Comparison of ENCODE assay signal across 8 cellular contexts in the genomic region with DNA sequence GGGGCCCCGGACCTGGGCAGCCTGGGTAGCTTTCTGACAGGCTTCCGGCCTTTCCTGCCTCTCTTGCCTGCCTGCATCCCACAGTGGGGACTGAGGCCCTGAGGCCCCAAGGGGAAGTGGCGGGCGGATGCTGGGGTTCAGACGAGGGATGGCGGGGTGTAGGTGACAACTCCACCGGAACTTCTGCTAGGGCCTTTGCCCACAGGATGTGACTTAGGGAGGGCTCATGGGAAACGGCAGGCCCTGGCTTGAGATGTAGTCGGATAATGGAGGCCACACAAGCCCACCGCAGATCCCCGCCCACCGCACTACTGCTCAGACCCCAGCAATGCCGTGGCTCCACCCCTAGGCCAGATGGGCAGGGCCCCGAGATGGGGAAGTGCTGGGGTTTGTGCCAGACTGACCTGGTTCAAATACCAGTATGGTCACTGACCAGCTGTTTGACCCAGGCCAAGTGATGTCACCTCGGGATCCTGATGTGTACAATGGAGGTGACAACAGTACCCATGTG. TPM values are rescaled to one million over a fixed set of nuclear protein-coding genes. Genes with fewer than 3 reads are reported as not detected.
DNase-seq lines count a peak whose midpoint lies in the region; ATAC-seq and TF ChIP-seq lines count a peak whose summit lies in the region.

No MANE protein-coding gene starts in this region.

- H3K4me1 ChIP-seq in CD4-positive, alpha-beta memory T cell (ENCODE audit: insufficient read depth, low read length), result peaks cover 78% of the 10 kb centered on the region
- H3K4me1 ChIP-seq in aorta (ENCODE audit: control insufficient read depth in 1 of 2, insufficient read depth in 2 of 2, low read length in 2 of 2) (no peaks in the 10 kb centered on the region), Caco-2 (no peaks in the 10 kb centered on the region), foreskin keratinocyte (no peaks in the 10 kb centered on the region)

- H3K36me3 Mint-ChIP-seq in CD4-positive, alpha-beta memory T cell, result peaks cover 13 to 24% of the 10 kb centered on the region in 2 donors
- H3K36me3 Mint-ChIP-seq in T-helper 1 cell treated with Interleukin-12 subunit alpha and Interleukin-12 subunit beta and Interleukin-4 antibody, amounts not matched to agents 30 μg/mL and 1 μg/mL, for 36 hours (ENCODE audit: low read depth), result peaks cover 20% of the 10 kb centered on the region
- H3K36me3 Mint-ChIP-seq in activated naive CD8-positive, alpha-beta T cell treated with anti-CD3 and anti-CD28 coated beads for 36 hours, result peaks cover 20% of the 10 kb centered on the region
- H3K36me3 Mint-ChIP-seq in nephron (ENCODE audit: low read depth) (peaks cover 14% of the 10 kb centered on the region), Caco-2 (ENCODE audit: insufficient read depth, unreplicated experiment) (peaks cover 25% of the 10 kb centered on the region)

- H3K27ac Mint-ChIP-seq in CD4-positive, alpha-beta memory T cell, result peak overlapping the region; percentile 93 to 99 (median 97)
- H3K27ac Mint-ChIP-seq in T-helper 1 cell treated with Interleukin-12 subunit alpha and Interleukin-12 subunit beta and Interleukin-4 antibody, amounts not matched to agents 30 μg/mL and 1 μg/mL, for 36 hours, result peak overlapping the region; percentile 97
- H3K27ac Mint-ChIP-seq in activated naive CD8-positive, alpha-beta T cell treated with anti-CD3 and anti-CD28 coated beads for 36 hours, result peak overlapping the region; percentile 95
- H3K27ac Mint-ChIP-seq in nephron (peak overlapping the region in 1 of 3 experiments; percentile 49), Caco-2 (ENCODE audit: unreplicated experiment) (no peak overlapping the region)

- H3K4me3 Mint-ChIP-seq in CD4-positive, alpha-beta memory T cell, result peak overlapping the region; percentile 72 to 91 (median 82)
- peak overlapping the region; percentile 79 for H3K4me3 Mint-ChIP-seq in T-helper 1 cell treated with Interleukin-12 subunit alpha and Interleukin-12 subunit beta and Interleukin-4 antibody, amounts not matched to agents 30 μg/mL and 1 μg/mL, for 36 hours
- H3K4me3 Mint-ChIP-seq in activated naive CD8-positive, alpha-beta T cell treated with anti-CD3 and anti-CD28 coated beads for 36 hours, result peak overlapping the region; percentile 74
- peak overlapping the region in 2 of 3 experiments; percentile 6 to 80 for H3K4me3 Mint-ChIP-seq in nephron
- H3K4me3 Mint-ChIP-seq in Caco-2 (ENCODE audit: unreplicated experiment), result no peak overlapping the region

- H3K4me3 ChIP-seq in CD4-positive, alpha-beta memory T cell (ENCODE audit: low read length in 2 of 2), result peak overlapping the region; percentile 23 to 44
- H3K4me3 ChIP-seq in aorta (ENCODE audit: low read length in 2 of 2) (no peak overlapping the region), Caco-2 (ENCODE audit: low read depth, low read length) (no peak overlapping the region)

- no peak for TF ChIP-seq CTCF in nephron (IDR thresholded peaks at IDR 0.05; ENCODE audit: unreplicated experiment in 3 of 3)
- TF ChIP-seq CTCF in Caco-2 (IDR thresholded peaks at IDR 0.05; ENCODE audit: insufficient read depth in 1 of 2, low read depth in 1 of 2, low read length in 1 of 2, severe bottlenecking in 1 of 2, unreplicated experiment in 1 of 2), result no peak
- TF ChIP-seq CTCF in foreskin keratinocyte (conservative IDR thresholded peaks at IDR 0.05), result no peak

- WGBS in aorta, 2 donors, result 75 to 79% methylated on average over 15 of the region's 15 CpGs

- intact Hi-C loops in CD4-positive, alpha-beta memory T cell (cut with micrococcal nuclease), result loop anchor here (10.0 kb wide), 1 partner anchor 252 kb away; no protein-coding TSS in a partner anchor
- intact Hi-C loops in aorta (cut with DNase I), result no loop called here
- intact Hi-C loops in Caco-2 (cut with micrococcal nuclease; ENCODE audit: unreplicated experiment), result loop anchor here (10.0 kb wide), 1 partner anchor 278 kb away; no protein-coding TSS in a partner anchor

- CTCF ChIA-PET in CD4-positive, alpha-beta memory T cell (lab: Charles Lee; ENCODE audit: partially characterized antibody), result interaction anchor here (1.1 to 6.7 kb wide), 5 partner anchors 10 to 138 kb away, joined by 3 to 128 read pairs (median 9); a partner anchor contains a TSS
- CTCF ChIA-PET in Caco-2 (lab: Charles Lee), result no interaction called here

- POLR2A ChIA-PET in CD4-positive, alpha-beta memory T cell (lab: Charles Lee; ENCODE audit: partially characterized antibody), result interaction anchor here (0.8 to 12.3 kb wide), 12 partner anchors 14 to 284 kb away, joined by 3 to 377 read pairs (median 8); a partner anchor contains a TSS
- POLR2A ChIA-PET in Caco-2 (lab: Charles Lee), result no interaction called here

- peak overlapping the region; percentile 73 for H3K27ac ChIP-seq in CD4-positive, alpha-beta memory T cell (ENCODE audit: low read depth, low read length)
- H3K27ac ChIP-seq in aorta (ENCODE audit: low read depth in 1 of 2, low read length in 2 of 2), result no peak overlapping the region
- no peak overlapping the region for H3K27ac ChIP-seq in foreskin keratinocyte

- BruUV-seq in Caco-2 (replicated peaks; lab: Mats Ljungman, UMichigan), result no TSS peak

- H3K4me1 Mint-ChIP-seq in CD4-positive, alpha-beta memory T cell, result peaks cover 36 to 78% (median 59%) of the 10 kb centered on the region in 4 donors
- peaks cover 55% of the 10 kb centered on the region for H3K4me1 Mint-ChIP-seq in T-helper 1 cell treated with Interleukin-12 subunit alpha and Interleukin-12 subunit beta and Interleukin-4 antibody, amounts not matched to agents 30 μg/mL and 1 μg/mL, for 36 hours (ENCODE audit: low read depth)
- peaks cover 64% of the 10 kb centered on the region for H3K4me1 Mint-ChIP-seq in activated naive CD8-positive, alpha-beta T cell treated with anti-CD3 and anti-CD28 coated beads for 36 hours
- H3K4me1 Mint-ChIP-seq in nephron (peaks cover 13% of the 10 kb centered on the region), Caco-2 (ENCODE audit: low read depth, unreplicated experiment) (no peaks in the 10 kb centered on the region)

- H3K27me3 Mint-ChIP-seq in CD4-positive, alpha-beta memory T cell, result no peaks in the 10 kb centered on the region
- no peaks in the 10 kb centered on the region for H3K27me3 Mint-ChIP-seq in T-helper 1 cell treated with Interleukin-12 subunit alpha and Interleukin-12 subunit beta and Interleukin-4 antibody, amounts not matched to agents 30 μg/mL and 1 μg/mL, for 36 hours (ENCODE audit: low read depth)
- H3K27me3 Mint-ChIP-seq in activated naive CD8-positive, alpha-beta T cell treated with anti-CD3 and anti-CD28 coated beads for 36 hours, result no peaks in the 10 kb centered on the region
- H3K27me3 Mint-ChIP-seq in nephron (ENCODE audit: low read depth) (no peaks in the 10 kb centered on the region), Caco-2 (ENCODE audit: insufficient read depth, unreplicated experiment) (no peaks in the 10 kb centered on the region)

- no peaks in the 10 kb centered on the region for H3K9me3 Mint-ChIP-seq in CD4-positive, alpha-beta memory T cell
- H3K9me3 Mint-ChIP-seq in T-helper 1 cell treated with Interleukin-12 subunit alpha and Interleukin-12 subunit beta and Interleukin-4 antibody, amounts not matched to agents 30 μg/mL and 1 μg/mL, for 36 hours, result no peaks in the 10 kb centered on the region
- H3K9me3 Mint-ChIP-seq in activated naive CD8-positive, alpha-beta T cell treated with anti-CD3 and anti-CD28 coated beads for 36 hours, result no peaks in the 10 kb centered on the region
- H3K9me3 Mint-ChIP-seq in nephron, result no peaks in the 10 kb centered on the region
- H3K9me3 Mint-ChIP-seq in Caco-2 (ENCODE audit: unreplicated experiment), result no peaks in the 10 kb centered on the region

- no peak for ATAC-seq in aorta (ENCODE audit: low FRiP score)
- ATAC-seq in foreskin keratinocyte, result no peak

- no peaks in the 10 kb centered on the region for H3K9me3 ChIP-seq in CD4-positive, alpha-beta memory T cell (ENCODE audit: control insufficient read depth in 1 of 2, low read length in 2 of 2)
- H3K9me3 ChIP-seq in aorta (ENCODE audit: control insufficient read depth, low read length) (no peaks in the 10 kb centered on the region), Caco-2 (no peaks in the 10 kb centered on the region)

- peak; percentile 75 to 86 (median 80) for DNase-seq in CD4-positive, alpha-beta memory T cell
- DNase-seq in activated naive CD8-positive, alpha-beta T cell treated with anti-CD3 and anti-CD28 coated beads for 36 hours, result peak; percentile 82
- DNase-seq in aorta, result peak; percentile 73 to 80
- DNase-seq in NCI-H526 treated with DMSO at 0.1 percent for 48 hours (lab: John Stamatoyannopoulos, UW), result no peak
- DNase-seq in Caco-2, result no peak
- no peak for DNase-seq in foreskin keratinocyte

- peaks cover 12% of the 10 kb centered on the region for H3K36me3 ChIP-seq in CD4-positive, alpha-beta memory T cell (ENCODE audit: insufficient read depth, low read length)
- H3K36me3 ChIP-seq in aorta (ENCODE audit: control insufficient read depth in 1 of 2, insufficient read depth in 2 of 2, low read length in 1 of 2), result peaks cover 4% of the 10 kb centered on the region in 2 donors
- H3K36me3 ChIP-seq in Caco-2 (ENCODE audit: control insufficient read depth, insufficient read depth, low read length), result 0 out of 2 replicates have a peak, but pooled peaks cover 1% of the 10 kb centered on the region

- H3K27me3 ChIP-seq in CD4-positive, alpha-beta memory T cell (ENCODE audit: insufficient read depth, low read length), result no peaks in the 10 kb centered on the region
- H3K27me3 ChIP-seq in aorta (ENCODE audit: control insufficient read depth in 1 of 2, insufficient read depth in 2 of 2, low read length in 1 of 2) (no peaks in the 10 kb centered on the region), Caco-2 (replicated peaks; ENCODE audit: control insufficient read depth, insufficient read depth, low read length) (no peaks in the 10 kb centered on the region), foreskin keratinocyte (no peaks in the 10 kb centered on the region)

RNA-seq across cellular contexts. Expression of a gene that starts 2.7 kb away (rescaled TPM):
- total RNA-seq in CD4-positive, alpha-beta memory T cell, result 100 to 1,000 TPM; 127 to 138 TPM
- 10 to 100 TPM; 35.4 to 63.6 TPM for polyA plus RNA-seq in CD4-positive, alpha-beta memory T cell
- 10 to 100 TPM; 85.2 to 94.2 TPM for total RNA-seq in activated naive CD8-positive, alpha-beta T cell treated with anti-CD3 and anti-CD28 coated beads for 36 hours
- total RNA-seq in aorta, result 100 to 1,000 TPM; 103 to 131 TPM
- polyA plus RNA-seq in aorta, result 100 to 1,000 TPM in 1 of 2 donors, 10 to 100 TPM in 1; 29.3 to 115 TPM
- total RNA-seq in Caco-2 (2022), result 47.9 and 48.2 TPM in 2 replicates
- 43.0 and 44.9 TPM in 2 replicates for total RNA-seq in foreskin keratinocyte
- polyA plus RNA-seq in foreskin keratinocyte, result 52.9 and 58.9 TPM in 2 replicates

RNA-seq across cellular contexts. Expression of a gene that starts 4.7 kb away (rescaled TPM):
- 10 to 100 TPM; 43.4 to 48.6 TPM for total RNA-seq in CD4-positive, alpha-beta memory T cell
- polyA plus RNA-seq in CD4-positive, alpha-beta memory T cell, result 10 to 100 TPM in 1 of 2 donors, 1 to 10 TPM in 1; 8.7 to 51.5 TPM
- total RNA-seq in activated naive CD8-positive, alpha-beta T cell treated with anti-CD3 and anti-CD28 coated beads for 36 hours, result 10 to 100 TPM; 20.4 to 21.5 TPM
- total RNA-seq in aorta, result 10 to 100 TPM; 19.7 to 34.8 TPM
- 1 to 10 TPM in 1 of 2 donors, under 1 TPM in 1; 0.13 to 2.0 TPM for polyA plus RNA-seq in aorta
- 0.34 TPM in 1 of 2 replicates, not detected in the other for total RNA-seq in Caco-2 (2022)
- 0.17 and 0.28 TPM in 2 replicates for total RNA-seq in foreskin keratinocyte
- polyA plus RNA-seq in foreskin keratinocyte, result 0.16 and 0.28 TPM in 2 replicates

RNA-seq across cellular contexts. Expression of a gene that starts 19.5 kb away (rescaled TPM):
- 100 to 1,000 TPM; 100 to 101 TPM for total RNA-seq in CD4-positive, alpha-beta memory T cell
- polyA plus RNA-seq in CD4-positive, alpha-beta memory T cell, result 10 to 100 TPM; 49.4 to 54.6 TPM
- 10 to 100 TPM; 86.3 to 88.0 TPM for total RNA-seq in activated naive CD8-positive, alpha-beta T cell treated with anti-CD3 and anti-CD28 coated beads for 36 hours
- total RNA-seq in aorta (10 to 100 TPM; 61.9 to 77.7 TPM), Caco-2 (2022) (54.4 and 57.3 TPM in 2 replicates), foreskin keratinocyte (72.6 and 77.1 TPM in 2 replicates)
- polyA plus RNA-seq in aorta (100 to 1,000 TPM in 1 of 2 donors, 10 to 100 TPM in 1; 15.2 to 116 TPM), foreskin keratinocyte (82.3 and 83.5 TPM in 2 replicates)

RNA-seq across cellular contexts. Expression of a gene that starts 48.1 kb away (rescaled TPM):
- total RNA-seq in CD4-positive, alpha-beta memory T cell, result 10 to 100 TPM; 14.3 to 18.4 TPM
- 10 to 100 TPM; 23.2 to 27.1 TPM for polyA plus RNA-seq in CD4-positive, alpha-beta memory T cell
- total RNA-seq in activated naive CD8-positive, alpha-beta T cell treated with anti-CD3 and anti-CD28 coated beads for 36 hours, result 10 to 100 TPM; 17.7 to 18.1 TPM
- total RNA-seq in aorta, result 1 to 10 TPM; 5.8 to 8.0 TPM
- polyA plus RNA-seq in aorta, result 10 to 100 TPM in 1 of 2 donors, 1 to 10 TPM in 1; 4.5 to 12.7 TPM
- total RNA-seq in Caco-2 (2022), result 12.9 and 14.2 TPM in 2 replicates
- 9.2 and 10.8 TPM in 2 replicates for total RNA-seq in foreskin keratinocyte
- 16.7 and 18.5 TPM in 2 replicates for polyA plus RNA-seq in foreskin keratinocyte

Comparison
In these comparisons a context has a peak if more than half of its experiments do, and no peak if none do; other contexts are left out.
1. DNase-seq: peak in CD4-positive, alpha-beta memory T cell (5 of 5), activated naive CD8-positive, alpha-beta T cell treated with anti-CD3 and anti-CD28 coated beads for 36 hours (single experiment) and aorta (2 of 2); none in NCI-H526 treated with DMSO at 0.1 percent for 48 hours (single experiment), Caco-2 (0 of 2) and foreskin keratinocyte (0 of 2).
2. H3K4me3 ChIP-seq: peak in CD4-positive, alpha-beta memory T cell (2 of 2); none in aorta (0 of 2) and Caco-2 (single experiment).
3. RNA of a gene that starts 4.7 kb away (total RNA-seq): 43.4 to 48.6 TPM in CD4-positive, alpha-beta memory T cell, 19.7 to 34.8 TPM in aorta and 20.4 to 21.5 TPM in activated naive CD8-positive, alpha-beta T cell treated with anti-CD3 and anti-CD28 coated beads for 36 hours; 0.34 TPM in Caco-2 and 0.17 to 0.28 TPM in foreskin keratinocyte; every median in the first group is over 10 times any median in the second.
4. intact Hi-C loops: an anchor here in CD4-positive, alpha-beta memory T cell (10.0 kb wide) and Caco-2 (10.0 kb wide); none called in aorta.